Comparison of ENCODE assay signal across 15 cellular contexts in the genomic region with DNA sequence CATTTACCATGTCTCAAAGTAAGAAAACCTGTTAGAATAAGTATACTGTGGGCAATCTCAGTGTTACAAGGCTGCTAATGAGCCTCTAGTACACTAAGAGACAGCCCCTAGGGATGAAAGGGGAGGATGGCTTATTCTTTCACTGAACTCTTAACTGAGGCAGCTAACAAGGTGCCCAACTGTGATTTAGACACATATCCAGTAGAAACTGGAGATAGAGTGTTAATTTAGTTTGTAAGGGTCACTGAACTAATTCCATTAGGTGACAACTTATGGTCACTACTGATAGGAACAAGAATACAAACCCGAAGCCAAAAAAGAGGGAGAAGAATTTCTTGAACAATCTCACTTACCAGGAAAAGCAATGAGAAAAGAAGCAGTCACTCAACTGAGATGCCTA.
A peak's percentile ranks its signal among the peaks of the same experiment; 100 is the strongest.
DNase-seq lines count a peak whose midpoint lies in the region; ATAC-seq and TF ChIP-seq lines count a peak whose summit lies in the region.
"Had no signal": no experiment of that assay in that cellular context is flagged by ENCODE, and none has a peak within 500 bp of the region (broad histone marks: within the 10 kb centered on the region; RNA-seq: fewer than 3 reads in every experiment).

No MANE protein-coding gene starts in this region.

- H3K4me2 ChIP-seq in OCI-LY1 (ENCODE audit: low read length) (no peak overlapping the region), neural progenitor cell (peak overlapping the region; percentile 54)
- H3K4me2 ChIP-seq: BLaER1 treated with 17β-estradiol and CSF1 and Interleukin-3, amounts not matched to agents 10 nM and 100 nM had no signal

- 78 to 83% methylated on average over 1 of the region's 1 CpG for WGBS in endodermal cell (ENCODE audit: insufficient coverage in 1 of 2, insufficient read length in 1 of 2), 2 experiments
- 43 to 50% methylated on average over 1 of the region's 1 CpG for WGBS in body of pancreas, 2 donors

- H3K4me3 Mint-ChIP-seq in neural progenitor cell (no peak overlapping the region), endodermal cell (no peak overlapping the region)
- H3K4me3 Mint-ChIP-seq: B cell; CD8-positive, alpha-beta T cell; IgD-negative memory B cell had no signal

- H3K36me3 Mint-ChIP-seq in neural progenitor cell (no peaks in the 10 kb centered on the region), endodermal cell (ENCODE audit: low read depth) (no peaks in the 10 kb centered on the region)
- H3K36me3 Mint-ChIP-seq: CD8-positive, alpha-beta T cell had no signal

- H3K27me3 Mint-ChIP-seq in neural progenitor cell (ENCODE audit: insufficient read depth, low read depth): peaks cover 3% of the 10 kb centered on the region
- H3K27me3 Mint-ChIP-seq in endodermal cell (ENCODE audit: insufficient read depth): peaks cover 84% of the 10 kb centered on the region
- H3K27me3 Mint-ChIP-seq: B cell, IgD-negative memory B cell had no signal

- H3K9ac ChIP-seq in OCI-LY1 (ENCODE audit: low read length) (no peak overlapping the region), neural progenitor cell (no peak overlapping the region), endodermal cell (ENCODE audit: extremely low read depth, low read length, poor library complexity, severe bottlenecking) (no peak overlapping the region)
- H3K9ac ChIP-seq: BLaER1 treated with 17β-estradiol and CSF1 and Interleukin-3, amounts not matched to agents 10 nM and 100 nM; GM23248 had no signal

- H3K27ac ChIP-seq in OCI-LY1 (ENCODE audit: low read depth, low read length, poor library complexity, severe bottlenecking) (no peak overlapping the region), neural progenitor cell (no peak overlapping the region), endodermal cell (ENCODE audit: low read depth, low read length) (no peak overlapping the region), body of pancreas (no peak overlapping the region)
- H3K27ac ChIP-seq: BLaER1 treated with 17β-estradiol and CSF1 and Interleukin-3, amounts not matched to agents 10 nM and 100 nM; GM23248 had no signal

- H3K9me3 ChIP-seq in OCI-LY1 (ENCODE audit: low read length) (peaks cover 4% of the 10 kb centered on the region), neural progenitor cell (ENCODE audit: low read depth) (no peaks in the 10 kb centered on the region), endodermal cell (ENCODE audit: control insufficient read depth, low read length) (no peaks in the 10 kb centered on the region), body of pancreas (no peaks in the 10 kb centered on the region)
- H3K9me3 ChIP-seq: BLaER1 treated with 17β-estradiol and CSF1 and Interleukin-3, amounts not matched to agents 10 nM and 100 nM; HAP-1 had no signal

- H3F3A ChIP-seq in OCI-LY1 (ENCODE audit: insufficient read depth, low read length): no peaks in the 10 kb centered on the region
- H3F3A ChIP-seq in neural progenitor cell (ENCODE audit: low read depth): peaks cover 28% of the 10 kb centered on the region

- H3K36me3 ChIP-seq in OCI-LY1 (ENCODE audit: insufficient read depth, low read length) (no peaks in the 10 kb centered on the region), neural progenitor cell (no peaks in the 10 kb centered on the region), endodermal cell (ENCODE audit: control insufficient read depth, insufficient read depth, low read length) (no peaks in the 10 kb centered on the region), body of pancreas (replicated peaks in 1 of 2; ENCODE audit: insufficient read depth in 1 of 2, low read depth in 2 of 2) (no peaks in the 10 kb centered on the region)
- H3K36me3 ChIP-seq: BLaER1 treated with 17β-estradiol and CSF1 and Interleukin-3, amounts not matched to agents 10 nM and 100 nM; HAP-1 had no signal

- TF ChIP-seq POLR2A in body of pancreas (IDR thresholded peaks at IDR 0.05): no peak

- H4K20me1 ChIP-seq in OCI-LY1 (ENCODE audit: insufficient read depth, low read length) (no peaks in the 10 kb centered on the region), neural progenitor cell (ENCODE audit: low read depth) (peaks cover 8% of the 10 kb centered on the region)
- H4K20me1 ChIP-seq: BLaER1 treated with 17β-estradiol and CSF1 and Interleukin-3, amounts not matched to agents 10 nM and 100 nM had no signal

- no peaks in the 10 kb centered on the region for H3K27me3 ChIP-seq in OCI-LY1 (ENCODE audit: insufficient read depth, low read length)
- H3K27me3 ChIP-seq in neural progenitor cell: peaks cover 83% of the 10 kb centered on the region
- H3K27me3 ChIP-seq in endodermal cell (ENCODE audit: control insufficient read depth, insufficient read depth, low read length, poor library complexity, severe bottlenecking): peaks cover 81% of the 10 kb centered on the region
- no peaks in the 10 kb centered on the region for H3K27me3 ChIP-seq in body of pancreas
- H3K27me3 ChIP-seq: BLaER1 treated with 17β-estradiol and CSF1 and Interleukin-3, amounts not matched to agents 10 nM and 100 nM had no signal

- H3K79me2 ChIP-seq in OCI-LY1 (ENCODE audit: insufficient read depth, low read length) (no peaks in the 10 kb centered on the region), neural progenitor cell (ENCODE audit: low read depth) (no peaks in the 10 kb centered on the region)

- H3K4me1 Mint-ChIP-seq in neural progenitor cell (peaks cover 24% of the 10 kb centered on the region), endodermal cell (peaks cover 19% of the 10 kb centered on the region)
- H3K4me1 Mint-ChIP-seq: B cell, IgD-negative memory B cell had no signal

- TF ChIP-seq CTCF in OCI-LY1 (IDR thresholded peaks at IDR 0.05; ENCODE audit: low read length) (no peak), neural progenitor cell (IDR thresholded peaks at IDR 0.05) (no peak), endodermal cell (conservative IDR thresholded peaks at IDR 0.05) (no peak), body of pancreas (IDR thresholded peaks at IDR 0.05) (no peak)

- H3K9me3 Mint-ChIP-seq in neural progenitor cell: peaks cover 2% of the 10 kb centered on the region
- H3K9me3 Mint-ChIP-seq in endodermal cell: no peaks in the 10 kb centered on the region
- H3K9me3 Mint-ChIP-seq: CD8-positive, alpha-beta T cell had no signal

- DNase-seq in NCI-H82 (lab: John Stamatoyannopoulos, UW): peak; percentile 17
- DNase-seq in NCI-H82 treated with DMSO at 0.1 percent for 48 hours (lab: John Stamatoyannopoulos, UW; ENCODE audit: unreplicated experiment): no peak
- peak; percentile 76 for DNase-seq in neural progenitor cell (ENCODE audit: low spot score)
- DNase-seq in endodermal cell: no peak
- DNase-seq in body of pancreas: no peak
- DNase-seq: Calu3; CD8-positive, alpha-beta T cell; GM23248 had no signal

- intact Hi-C loops in body of pancreas (cut with DNase I): no loop called here

- no peak overlapping the region for H3K27ac Mint-ChIP-seq in neural progenitor cell
- H3K27ac Mint-ChIP-seq in endodermal cell: no peak overlapping the region
- H3K27ac Mint-ChIP-seq: B cell; CD8-positive, alpha-beta T cell; IgD-negative memory B cell had no signal

- H3K4me1 ChIP-seq in OCI-LY1 (ENCODE audit: insufficient read depth, low read length, severe bottlenecking) (peaks cover 58% of the 10 kb centered on the region), neural progenitor cell (peaks cover 55% of the 10 kb centered on the region), endodermal cell (ENCODE audit: control insufficient read depth, insufficient read depth, low read length) (peaks cover 7% of the 10 kb centered on the region), body of pancreas (no peaks in the 10 kb centered on the region)

- 0 out of 2 replicates have a peak overlapping the region, but pooled peaks have one; percentile 12 for H2AFZ ChIP-seq in OCI-LY1 (ENCODE audit: low read length)
- H2AFZ ChIP-seq in neural progenitor cell (replicated peaks): no peak overlapping the region
- H2AFZ ChIP-seq: GM23248 had no signal

- H3K4me3 ChIP-seq in OCI-LY1 (ENCODE audit: low read depth, low read length, poor library complexity, severe bottlenecking) (no peak overlapping the region), neural progenitor cell (no peak overlapping the region), endodermal cell (ENCODE audit: low read length) (no peak overlapping the region), body of pancreas (no peak overlapping the region)
- H3K4me3 ChIP-seq: BLaER1 treated with 17β-estradiol and CSF1 and Interleukin-3, amounts not matched to agents 10 nM and 100 nM; GM23248; HAP-1 had no signal

- ATAC-seq in HG03095 (IDR thresholded peaks at IDR 0.05; ENCODE audit: unreplicated experiment) (no peak), body of pancreas (no peak)
- ATAC-seq: CD8-positive, alpha-beta T cell; HepG2 had no signal

- H3K9me2 ChIP-seq in OCI-LY1 (ENCODE audit: low read depth, low read length): no peaks in the 10 kb centered on the region

Comparison
In these comparisons a context has a peak if more than half of its experiments do, and no peak if none do; other contexts are left out.
1. DNase-seq: peak in NCI-H82 (single experiment) and neural progenitor cell (single experiment); none in NCI-H82 treated with DMSO at 0.1 percent for 48 hours (single experiment), endodermal cell (single experiment) and body of pancreas (0 of 4).